Comparison of ENCODE assay signal across 28 cellular contexts in the genomic region with DNA sequence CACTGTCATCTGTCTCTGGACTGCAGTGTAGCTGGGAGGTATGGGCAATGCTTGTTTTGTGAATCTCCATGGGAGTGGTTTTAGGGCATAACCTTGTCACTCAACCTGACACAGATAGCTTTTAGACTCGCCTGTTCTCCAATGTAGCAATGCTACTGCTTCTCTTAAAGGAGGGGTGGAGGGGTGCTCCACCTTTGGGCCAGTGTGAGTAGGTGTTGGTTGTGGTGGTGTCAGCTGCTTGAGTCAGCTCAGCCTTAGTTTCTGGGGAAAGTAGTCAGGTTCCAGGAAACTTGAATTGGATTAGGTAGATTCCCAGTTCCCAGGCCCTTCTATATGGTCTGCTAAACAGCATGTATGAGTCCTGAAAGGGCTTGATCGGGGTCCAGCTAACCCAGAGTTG.
A peak's percentile ranks its signal among the peaks of the same experiment; 100 is the strongest.
DNase-seq lines count a peak whose midpoint lies in the region; ATAC-seq, FAIRE-seq and TF ChIP-seq lines count a peak whose summit lies in the region.
"Had no signal": no experiment of that assay in that cellular context is flagged by ENCODE, and none has a peak within 500 bp of the region (broad histone marks: within the 10 kb centered on the region; RNA-seq: fewer than 3 reads in every experiment).

No MANE protein-coding gene starts in this region.

- 0% methylated on average over 1 of the region's 2 CpGs for WGBS in HepG2 (ENCODE audit: low lambda C conversion rate)
- 50% methylated on average over 1 of the region's 2 CpGs for whole genome bisulfite sequencing in right lobe of liver (ENCODE audit: insufficient coverage, low coverage, low lambda C conversion rate, missing lambda C conversion rate)
- WGBS in mesendoderm (ENCODE audit: extremely low coverage, insufficient coverage, low lambda C conversion rate): no CpG with 5 or more reads among the region's 2 CpGs

- no peaks in the 10 kb centered on the region for H3K79me1 ChIP-seq in mesendoderm (ENCODE audit: low read length)

- no peak for TF ChIP-seq CTCF in HepG2 (CRISPR knock-in tag; IDR thresholded peaks at IDR 0.05)
- no peak for TF ChIP-seq CTCF in right lobe of liver (IDR thresholded peaks at IDR 0.05)
- TF ChIP-seq CTCF in astrocyte (IDR thresholded peaks at IDR 0.05; ENCODE audit: insufficient read depth, low read depth, low read length): no peak
- TF ChIP-seq CTCF in epithelial cell of proximal tubule (conservative IDR thresholded peaks at IDR 0.05; ENCODE audit: low read depth, low read length): peak; percentile 16

- no peaks in the 10 kb centered on the region for H4K20me1 ChIP-seq in HepG2 (ENCODE audit: insufficient read depth, low read length)
- H4K20me1 ChIP-seq in astrocyte (ENCODE audit: insufficient read depth, low read length): no peaks in the 10 kb centered on the region
- H4K20me1 ChIP-seq: BLaER1 had no signal

- CTCF ChIA-PET in HepG2 (lab: Yijun Ruan, JAX; ENCODE audit: low intra/inter-chr PET ratio, low total read pairs): no interaction called here

- H3K4me2 ChIP-seq in HepG2 (ENCODE audit: low read depth, low read length): no peak overlapping the region
- no peak overlapping the region for H3K4me2 ChIP-seq in astrocyte (ENCODE audit: low read length)
- H3K4me2 ChIP-seq in mesendoderm (ENCODE audit: low read length): no peak overlapping the region
- H3K4me2 ChIP-seq: A549, BLaER1 had no signal

- H3K56ac ChIP-seq in mesendoderm (ENCODE audit: low read length): no peak overlapping the region

- no peak overlapping the region for H2BK15ac ChIP-seq in mesendoderm (replicated peaks; ENCODE audit: low read depth)

- in situ Hi-C loops in HepG2 (cut with HindIII; ENCODE audit: extremely low pct_ligation_motif_present, low pct_unique_long_range_greater_than_20kb): no loop called here

- FAIRE-seq in HepG2 (lab: Jason Lieb, UNC) (no peak), astrocyte (lab: Jason Lieb, UNC) (no peak)
- FAIRE-seq: A549, D721Med, GM12878, GM12892, GM18507, GM19239 had no signal

- no peaks in the 10 kb centered on the region for H3K27me3 ChIP-seq in HepG2 (ENCODE audit: control insufficient read depth in 1 of 2, insufficient read depth in 2 of 2, low read length in 2 of 2)
- H3K27me3 ChIP-seq in right lobe of liver: no peaks in the 10 kb centered on the region
- no peaks in the 10 kb centered on the region for H3K27me3 ChIP-seq in astrocyte (ENCODE audit: insufficient read depth, low read length)
- H3K27me3 ChIP-seq in mesendoderm (ENCODE audit: insufficient read depth, low read length, poor library complexity): no peaks in the 10 kb centered on the region
- H3K27me3 ChIP-seq: BE2C, BLaER1 had no signal

- H3K4me1 ChIP-seq in HepG2 (ENCODE audit: insufficient read depth, low read length) (no peaks in the 10 kb centered on the region), right lobe of liver (no peaks in the 10 kb centered on the region), astrocyte (ENCODE audit: insufficient read depth, low read length) (no peaks in the 10 kb centered on the region), mesendoderm (ENCODE audit: control insufficient read depth, low read depth, low read length) (no peaks in the 10 kb centered on the region)
- H3K4me1 ChIP-seq: A549, BE2C, Caco-2 had no signal

- DNase-seq in HepG2 (ENCODE audit: low spot score) (no peak), right lobe of liver (no peak), astrocyte (ENCODE audit: low read depth) (no peak), epithelial cell of proximal tubule (ENCODE audit: low read depth) (peak; percentile 15), mesendoderm (peak; percentile 6), COLO668 (lab: John Stamatoyannopoulos, UW; ENCODE audit: unreplicated experiment) (no peak), AG08396 (ENCODE audit: low spot score) (no peak), ureter (ENCODE audit: low spot score) (no peak)
- DNase-seq: BE2C; C1 segment of cervical spinal cord; Caco-2; Calu3; CD4-positive, alpha-beta memory T cell; CD4-positive, CD25-positive, alpha-beta regulatory T cell; CD8-positive, alpha-beta memory T cell; DMS79; DND-41; EL; GDM1 had no signal

- H3K36me3 Mint-ChIP-seq in astrocyte (ENCODE audit: low read depth, unreplicated experiment): no peaks in the 10 kb centered on the region
- H3K36me3 Mint-ChIP-seq: CD14-positive monocyte; CD4-positive, alpha-beta memory T cell; CD4-positive, CD25-positive, alpha-beta regulatory T cell; CD8-positive, alpha-beta memory T cell had no signal

- H3K4ac ChIP-seq in mesendoderm (ENCODE audit: low read depth, low read length): no peak overlapping the region

- H3K4me3 ChIP-seq in HepG2 (replicated peaks in 1 of 3; ENCODE audit: insufficient read depth in 1 of 3, low read depth in 2 of 3, low read length in 3 of 3) (no peak overlapping the region), right lobe of liver (no peak overlapping the region), astrocyte (ENCODE audit: insufficient read depth, low read depth, low read length) (no peak overlapping the region), epithelial cell of proximal tubule (ENCODE audit: low read depth, low read length) (no peak overlapping the region), mesendoderm (ENCODE audit: low read length) (no peak overlapping the region)
- H3K4me3 ChIP-seq: A549, BLaER1, GM12878 had no signal

- H2AFZ ChIP-seq in HepG2 (ENCODE audit: low read length) (no peak overlapping the region), astrocyte (ENCODE audit: low read depth, low read length) (no peak overlapping the region)

- H3K9me3 ChIP-seq in HepG2 (ENCODE audit: low read length): no peaks in the 10 kb centered on the region
- no peaks in the 10 kb centered on the region for H3K9me3 ChIP-seq in right lobe of liver
- peaks cover 4% of the 10 kb centered on the region for H3K9me3 ChIP-seq in astrocyte (ENCODE audit: insufficient read depth, low read depth, low read length)
- H3K9me3 ChIP-seq: A549, BE2C, Caco-2 had no signal

- TF ChIP-seq EP300 in HepG2 (IDR thresholded peaks at IDR 0.05; ENCODE audit: low read depth in 2 of 2, low read length in 2 of 2): no peak
- TF ChIP-seq EP300 in HepG2 (CRISPR knock-in tag; IDR thresholded peaks at IDR 0.05; ENCODE audit: borderline replicate concordance): no peak

- TF ChIP-seq RAD21 in HepG2 (CRISPR knock-in tag; IDR thresholded peaks at IDR 0.05): no peak

- H3K23ac ChIP-seq in mesendoderm (ENCODE audit: low read length): no peak overlapping the region

- peak; percentile 39; the same call in 2 of the 3 replicates for ATAC-seq in HepG2
- no peak for ATAC-seq in right lobe of liver
- ATAC-seq: A549, GM12878 had no signal

- peaks cover 3% of the 10 kb centered on the region for H3K9me3 Mint-ChIP-seq in astrocyte (ENCODE audit: unreplicated experiment)

- H3K79me2 ChIP-seq in HepG2 (ENCODE audit: insufficient read depth, low read length) (no peaks in the 10 kb centered on the region), astrocyte (ENCODE audit: insufficient read depth, low read length) (no peaks in the 10 kb centered on the region), mesendoderm (ENCODE audit: control insufficient read depth, insufficient read depth, low read length) (no peaks in the 10 kb centered on the region)

- H3K4me3 Mint-ChIP-seq in astrocyte (ENCODE audit: unreplicated experiment): peak overlapping the region; percentile 45
- H3K4me3 Mint-ChIP-seq: CD14-positive monocyte; CD4-positive, alpha-beta memory T cell; CD4-positive, CD25-positive, alpha-beta regulatory T cell; CD8-positive, alpha-beta memory T cell had no signal

- H3K18ac ChIP-seq in mesendoderm (ENCODE audit: low read length): no peak overlapping the region

- no peaks in the 10 kb centered on the region for H3K27me3 Mint-ChIP-seq in astrocyte (ENCODE audit: low read depth, unreplicated experiment)
- H3K27me3 Mint-ChIP-seq: CD4-positive, alpha-beta memory T cell; CD4-positive, CD25-positive, alpha-beta regulatory T cell; CD8-positive, alpha-beta memory T cell had no signal

- TF ChIP-seq POLR2A in HepG2 (IDR thresholded peaks at IDR 0.05; ENCODE audit: insufficient read depth in 1 of 2, low read depth in 2 of 2, low read length in 2 of 2): no peak
- no peak for TF ChIP-seq POLR2A in right lobe of liver (IDR thresholded peaks at IDR 0.05)

- peaks cover 13% of the 10 kb centered on the region for H3K4me1 Mint-ChIP-seq in astrocyte (ENCODE audit: low read depth, unreplicated experiment)
- H3K4me1 Mint-ChIP-seq: CD14-positive monocyte; CD4-positive, alpha-beta memory T cell; CD4-positive, CD25-positive, alpha-beta regulatory T cell; CD8-positive, alpha-beta memory T cell had no signal

- H3K27ac ChIP-seq in HepG2 (ENCODE audit: extremely low read length, insufficient read depth, low read length): no peak overlapping the region
- no peak overlapping the region for H3K27ac ChIP-seq in right lobe of liver
- no peak overlapping the region for H3K27ac ChIP-seq in astrocyte (ENCODE audit: low read depth, low read length)
- H3K27ac ChIP-seq in mesendoderm (ENCODE audit: low read depth, low read length): no peak overlapping the region
- H3K27ac ChIP-seq: 22Rv1, A549 had no signal

- H3K27ac Mint-ChIP-seq in astrocyte (ENCODE audit: unreplicated experiment): no peak overlapping the region
- H3K27ac Mint-ChIP-seq: CD14-positive monocyte; CD4-positive, alpha-beta memory T cell; CD4-positive, CD25-positive, alpha-beta regulatory T cell; CD8-positive, alpha-beta memory T cell had no signal

- intact Hi-C loops in HepG2 (cut with micrococcal nuclease; ENCODE audit: unreplicated experiment): no loop called here
- intact Hi-C loops in right lobe of liver (cut with DNase I): no loop called here

- no peak overlapping the region for H2BK5ac ChIP-seq in mesendoderm (ENCODE audit: low read length)

- POLR2A ChIA-PET in HepG2 (lab: Yijun Ruan, JAX): no interaction called here

- no TSS peak for BruUV-seq in HepG2 (replicated peaks; lab: Mats Ljungman, UMichigan)

- no peak overlapping the region for H4K8ac ChIP-seq in mesendoderm (ENCODE audit: low read depth, low read length)

- H3K9ac ChIP-seq in HepG2 (ENCODE audit: insufficient read depth, low read depth, low read length): no peak overlapping the region
- H3K9ac ChIP-seq in astrocyte (ENCODE audit: low read length): no peak overlapping the region
- no peak overlapping the region for H3K9ac ChIP-seq in mesendoderm (ENCODE audit: low read length)
- H3K9ac ChIP-seq: BLaER1 had no signal

- H2BK120ac ChIP-seq in mesendoderm (ENCODE audit: low read depth, low read length): no peak overlapping the region

- no peak overlapping the region for H2AK5ac ChIP-seq in mesendoderm (ENCODE audit: low read length)

- no peak overlapping the region for H4K5ac ChIP-seq in mesendoderm (ENCODE audit: low read length)

- no peaks in the 10 kb centered on the region for H3K36me3 ChIP-seq in HepG2 (replicated peaks in 1 of 2; ENCODE audit: control insufficient read depth in 1 of 2, insufficient read depth in 2 of 2, low read length in 2 of 2)
- no peaks in the 10 kb centered on the region for H3K36me3 ChIP-seq in right lobe of liver
- H3K36me3 ChIP-seq in astrocyte (ENCODE audit: insufficient read depth, low read length): no peaks in the 10 kb centered on the region
- no peaks in the 10 kb centered on the region for H3K36me3 ChIP-seq in mesendoderm (ENCODE audit: control insufficient read depth, insufficient read depth, low read length)
- H3K36me3 ChIP-seq: BE2C, BLaER1 had no signal

Comparison
In these comparisons a context has a peak if more than half of its experiments do, and no peak if none do; other contexts are left out.
1. DNase-seq: peak in epithelial cell of proximal tubule (single experiment) and mesendoderm (single experiment); none in HepG2 (single experiment), right lobe of liver (0 of 3), astrocyte (single experiment), COLO668 (single experiment), AG08396 (single experiment) and ureter (single experiment).